36 cellular contexts compared by ENCODE assay signal in the genomic region with DNA sequence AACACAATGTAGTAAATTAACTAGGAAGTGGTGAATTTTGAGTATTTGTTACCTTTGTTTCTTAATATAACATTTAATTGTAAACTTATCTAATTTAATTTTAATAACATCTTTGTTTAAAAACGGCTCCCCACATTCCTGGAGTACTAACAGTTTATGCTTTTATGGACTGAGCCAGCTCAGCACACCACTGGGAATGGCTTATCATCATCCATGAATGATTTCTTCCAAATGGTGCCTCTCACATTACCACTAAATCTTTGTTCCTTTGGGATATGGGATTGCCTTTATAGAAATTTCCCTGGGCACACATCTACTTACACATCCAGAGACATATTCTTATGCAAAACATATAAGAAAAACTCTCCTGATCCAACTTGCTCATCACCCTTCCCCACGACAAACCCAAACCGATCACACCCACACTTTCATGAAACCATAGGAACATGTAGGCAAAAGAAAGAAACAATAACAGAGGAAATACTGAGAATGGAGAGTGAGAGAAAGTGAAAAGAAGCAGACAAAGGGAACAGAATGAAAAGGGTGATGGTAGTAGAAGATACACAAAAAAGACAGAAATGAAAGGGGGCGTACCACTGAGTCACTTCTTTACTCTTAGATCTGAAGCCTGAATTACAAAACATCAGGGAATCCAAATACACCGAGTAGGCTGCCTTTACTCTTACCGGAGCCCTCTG. TPM values are rescaled to one million over a fixed set of nuclear protein-coding genes. Genes with fewer than 3 reads are reported as not detected.
"Had no signal": no experiment of that assay in that cellular context is flagged by ENCODE, and none has a peak within 500 bp of the region (broad histone marks: within the 10 kb centered on the region; RNA-seq: fewer than 3 reads in every experiment).

No MANE protein-coding gene starts in this region.

- DNase-seq: activated CD4-positive, alpha-beta memory T cell treated with anti-CD3 and anti-CD28 coated beads, Interleukin-2, amount 10 ng/mL, durations not matched to agents 7 days and 5 days; activated CD4-positive, alpha-beta T cell treated with anti-CD3 and anti-CD28 coated beads for 1 hour; activated CD4-positive, alpha-beta T cell treated with anti-CD3 and anti-CD28 coated beads for 48 hours; activated CD4-positive, alpha-beta T cell treated with anti-CD3 and anti-CD28 coated beads, Interleukin-2, amount 10 ng/mL, durations not matched to agents 7 days and 5 days; activated CD4-positive, alpha-beta T cell treated with anti-CD3 and anti-CD28 coated beads, Interleukin-2, amount 50 U/mL, for 48 hours; activated CD4-positive, CD25-positive, alpha-beta regulatory T cell; activated CD8-positive, alpha-beta memory T cell treated with anti-CD3 and anti-CD28 coated beads, Interleukin-2, amount 10 ng/mL, durations not matched to agents 7 days and 5 days; activated CD8-positive, alpha-beta memory T cell treated with anti-CD3 and anti-CD28 coated beads, Interleukin-2, amount 50 U/mL, for 48 hours; activated CD8-positive, alpha-beta T cell treated with anti-CD3 and anti-CD28 coated beads, Interleukin-2, amount 10 ng/mL, durations not matched to agents 7 days and 5 days; activated effector memory CD4-positive, alpha-beta T cell treated with anti-CD3 and anti-CD28 coated beads, Interleukin-2, amount 50 U/mL, for 16 hours; activated gamma-delta T cell treated with Interleukin-2 at 50 U/mL for 16 hours; activated naive CD4-positive, alpha-beta T cell; activated naive CD4-positive, alpha-beta T cell treated with anti-CD3 and anti-CD28 coated beads for 36 hours; activated naive CD4-positive, alpha-beta T cell treated with anti-CD3 and anti-CD28 coated beads, Interleukin-2, amount 50 U/mL, for 16 hours; activated naive CD8-positive, alpha-beta T cell treated with anti-CD3 and anti-CD28 coated beads for 36 hours; activated T-cell treated with anti-CD3 and anti-CD28 coated beads, Interleukin-2, amount 50 U/mL, for 24 hours; activated T-cell treated with anti-CD3 and anti-CD28 coated beads, Interleukin-2, amount 50 U/mL, for 48 hours; adrenal gland; amniotic stem cell; aorta; body of pancreas; brain microvascular endothelial cell; central memory CD4-positive, alpha-beta T cell; T-helper 1 cell; T-helper 2 cell; T-helper 9 cell had no signal

- H3K27me3 ChIP-seq: adrenal gland, body of pancreas, brain microvascular endothelial cell, breast epithelium had no signal

- H3K27ac ChIP-seq: adrenal gland, brain microvascular endothelial cell, breast epithelium, VCaP had no signal

- H3K4me1 Mint-ChIP-seq: activated CD4-positive, alpha-beta memory T cell treated with anti-CD3 and anti-CD28 coated beads, Interleukin-2, amount 10 ng/mL, durations not matched to agents 7 days and 5 days; activated CD4-positive, alpha-beta T cell treated with anti-CD3 and anti-CD28 coated beads, Interleukin-2, amount 10 ng/mL, durations not matched to agents 7 days and 5 days; activated CD8-positive, alpha-beta memory T cell treated with anti-CD3 and anti-CD28 coated beads, Interleukin-2, amount 10 ng/mL, durations not matched to agents 7 days and 5 days; activated naive CD8-positive, alpha-beta T cell treated with anti-CD3 and anti-CD28 coated beads for 36 hours; WTC11 had no signal

- H3K4me1 ChIP-seq: breast epithelium had no signal

- H3K36me3 ChIP-seq: adrenal gland, brain microvascular endothelial cell, breast epithelium had no signal

- H3K36me3 Mint-ChIP-seq: activated CD8-positive, alpha-beta memory T cell treated with anti-CD3 and anti-CD28 coated beads, Interleukin-2, amount 10 ng/mL, durations not matched to agents 7 days and 5 days; activated naive CD4-positive, alpha-beta T cell treated with anti-CD3 and anti-CD28 coated beads, Interleukin-2, amount 50 U/mL, for 72 hours; activated naive CD8-positive, alpha-beta T cell treated with anti-CD3 and anti-CD28 coated beads for 36 hours; WTC11 had no signal

- H3K4me3 Mint-ChIP-seq: activated CD4-positive, alpha-beta memory T cell treated with anti-CD3 and anti-CD28 coated beads, Interleukin-2, amount 10 ng/mL, durations not matched to agents 7 days and 5 days; activated CD4-positive, alpha-beta T cell treated with anti-CD3 and anti-CD28 coated beads, Interleukin-2, amount 10 ng/mL, durations not matched to agents 7 days and 5 days; activated CD8-positive, alpha-beta memory T cell treated with anti-CD3 and anti-CD28 coated beads, Interleukin-2, amount 10 ng/mL, durations not matched to agents 7 days and 5 days; activated CD8-positive, alpha-beta T cell treated with anti-CD3 and anti-CD28 coated beads, Interleukin-2, amount 10 ng/mL, durations not matched to agents 7 days and 5 days; activated naive CD4-positive, alpha-beta T cell treated with anti-CD3 and anti-CD28 coated beads for 36 hours; activated naive CD8-positive, alpha-beta T cell treated with anti-CD3 and anti-CD28 coated beads for 36 hours; activated T-cell treated with anti-CD3 and anti-CD28 coated beads, Interleukin-2, amount 50 U/mL, for 24 hours; T-helper 1 cell treated with Interleukin-12 subunit alpha and Interleukin-12 subunit beta and Interleukin-4 antibody, amounts not matched to agents 30 μg/mL and 1 μg/mL, for 36 hours; T-helper 2 cell treated with Interferon-gamma antibody and Interleukin-4, amounts not matched to agents 5 μg/mL and 100 μg/mL, for 36 hours; WTC11 had no signal

- ATAC-seq: activated CD4-positive, CD25-positive, alpha-beta regulatory T cell treated with anti-CD3 and anti-CD28 coated beads, Interleukin-2, amount 50 U/mL, for 24 hours; activated CD8-positive, alpha-beta memory T cell treated with anti-CD3 and anti-CD28 coated beads, Interleukin-2, amount 10 ng/mL, durations not matched to agents 7 days and 5 days; activated CD8-positive, alpha-beta T cell treated with anti-CD3 and anti-CD28 coated beads, Interleukin-2, amount 10 ng/mL, durations not matched to agents 7 days and 5 days; body of pancreas; WTC11 had no signal

- H3K9me3 Mint-ChIP-seq: activated CD4-positive, alpha-beta memory T cell treated with anti-CD3 and anti-CD28 coated beads, Interleukin-2, amount 10 ng/mL, durations not matched to agents 7 days and 5 days; activated CD4-positive, alpha-beta T cell treated with anti-CD3 and anti-CD28 coated beads, Interleukin-2, amount 10 ng/mL, durations not matched to agents 7 days and 5 days; activated naive CD4-positive, alpha-beta T cell treated with anti-CD3 and anti-CD28 coated beads for 36 hours; activated naive CD4-positive, alpha-beta T cell treated with anti-CD3 and anti-CD28 coated beads, Interleukin-2, amount 50 U/mL, for 72 hours; activated naive CD8-positive, alpha-beta T cell treated with anti-CD3 and anti-CD28 coated beads for 36 hours; activated T-cell treated with anti-CD3 and anti-CD28 coated beads, Interleukin-2, amount 50 U/mL, for 24 hours; T-helper 1 cell treated with Interleukin-12 subunit alpha and Interleukin-12 subunit beta and Interleukin-4 antibody, amounts not matched to agents 30 μg/mL and 1 μg/mL, for 36 hours; T-helper 2 cell treated with Interferon-gamma antibody and Interleukin-4, amounts not matched to agents 5 μg/mL and 100 μg/mL, for 36 hours had no signal

- H3K9me3 ChIP-seq: adrenal gland, body of pancreas, breast epithelium had no signal

- H3K4me3 ChIP-seq: adrenal gland, body of pancreas, breast epithelium had no signal

- H3K27ac Mint-ChIP-seq: activated CD4-positive, alpha-beta memory T cell treated with anti-CD3 and anti-CD28 coated beads, Interleukin-2, amount 10 ng/mL, durations not matched to agents 7 days and 5 days; activated CD4-positive, alpha-beta T cell treated with anti-CD3 and anti-CD28 coated beads, Interleukin-2, amount 10 ng/mL, durations not matched to agents 7 days and 5 days; activated CD8-positive, alpha-beta memory T cell treated with anti-CD3 and anti-CD28 coated beads, Interleukin-2, amount 10 ng/mL, durations not matched to agents 7 days and 5 days; activated CD8-positive, alpha-beta T cell treated with anti-CD3 and anti-CD28 coated beads, Interleukin-2, amount 10 ng/mL, durations not matched to agents 7 days and 5 days; activated naive CD4-positive, alpha-beta T cell treated with anti-CD3 and anti-CD28 coated beads for 36 hours; activated naive CD4-positive, alpha-beta T cell treated with anti-CD3 and anti-CD28 coated beads, Interleukin-2, amount 50 U/mL, for 72 hours; activated naive CD8-positive, alpha-beta T cell treated with anti-CD3 and anti-CD28 coated beads for 36 hours; activated T-cell treated with anti-CD3 and anti-CD28 coated beads, Interleukin-2, amount 50 U/mL, for 24 hours; T-helper 1 cell treated with Interleukin-12 subunit alpha and Interleukin-12 subunit beta and Interleukin-4 antibody, amounts not matched to agents 30 μg/mL and 1 μg/mL, for 36 hours; T-helper 2 cell treated with Interferon-gamma antibody and Interleukin-4, amounts not matched to agents 5 μg/mL and 100 μg/mL, for 36 hours; WTC11 had no signal

RNA-seq across cellular contexts. Expression of a gene that starts 58.5 kb away (rescaled TPM):
- total RNA-seq: activated CD4-positive, alpha-beta memory T cell treated with anti-CD3 and anti-CD28 coated beads, Interleukin-2, amount 10 ng/mL, durations not matched to agents 7 days and 5 days; activated CD4-positive, alpha-beta T cell treated with anti-CD3 and anti-CD28 coated beads, Interleukin-2, amount 10 ng/mL, durations not matched to agents 7 days and 5 days; activated CD8-positive, alpha-beta memory T cell treated with anti-CD3 and anti-CD28 coated beads, Interleukin-2, amount 10 ng/mL, durations not matched to agents 7 days and 5 days; activated CD8-positive, alpha-beta T cell treated with anti-CD3 and anti-CD28 coated beads, Interleukin-2, amount 10 ng/mL, durations not matched to agents 7 days and 5 days; activated naive CD4-positive, alpha-beta T cell treated with anti-CD3 and anti-CD28 coated beads for 36 hours; activated naive CD4-positive, alpha-beta T cell treated with anti-CD3 and anti-CD28 coated beads, Interleukin-2, amount 50 U/mL, for 72 hours; activated naive CD8-positive, alpha-beta T cell treated with anti-CD3 and anti-CD28 coated beads for 36 hours; adrenal gland; aorta; astrocyte; breast epithelium; cardiac septum; cerebellum; WTC11 had no signal
- polyA plus RNA-seq: adrenal gland, aorta had no signal
